ENCODE assay signal across 17 cellular contexts in genomic region chr9:97373311-97373710, GRCh38. TPM values are rescaled to one million over a fixed set of nuclear protein-coding genes. Genes with fewer than 3 reads are reported as not detected.
DNase-seq lines count a peak whose midpoint lies in the region; ATAC-seq and TF ChIP-seq lines count a peak whose summit lies in the region.
"Had no signal": no experiment of that assay in that cellular context is flagged by ENCODE, and none has a peak within 500 bp of the region (broad histone marks: within the 10 kb centered on the region; RNA-seq: fewer than 3 reads in every experiment).

No MANE protein-coding gene starts in this region.

- H3K27ac ChIP-seq in right atrium auricular region: no peak overlapping the region
- H3K27ac ChIP-seq: A549, SJSA1 had no signal

- peaks cover 9% of the 10 kb centered on the region for H3K36me3 ChIP-seq in right atrium auricular region
- H3K36me3 ChIP-seq: SJSA1 had no signal

- intact Hi-C loops in left colon (cut with DNase I, micrococcal nuclease): no loop called here

- H3K4me1 ChIP-seq in right atrium auricular region: no peaks in the 10 kb centered on the region
- H3K4me1 ChIP-seq: A549, SJSA1 had no signal

- peak; percentile 30 for DNase-seq in activated effector memory CD4-positive, alpha-beta T cell treated with anti-CD3 and anti-CD28 coated beads, Interleukin-2, amount 50 U/mL, for 16 hours
- no peak for DNase-seq in activated effector memory CD4-positive, alpha-beta T cell treated with Interleukin-2 at 50 U/mL for 16 hours
- peak; percentile 62 for DNase-seq in NCI-H526 treated with DMSO at 0.1 percent for 48 hours (lab: John Stamatoyannopoulos, UW)
- peak in 1 of 2 donors; percentile 43 for DNase-seq in left colon
- DNase-seq in right atrium auricular region (ENCODE audit: low spot score): no peak
- DNase-seq in HCEC 1CT: no peak
- DNase-seq in OCI-M1 (lab: John Stamatoyannopoulos, UW): no peak
- DNase-seq: DND-41, Karpas-422, MV-4-11, NCI-H1930, NCI-H226, NCI-H774 had no signal

- no peak overlapping the region for H3K4me3 ChIP-seq in right atrium auricular region
- H3K4me3 ChIP-seq: A549, GM12878, SJSA1 had no signal

- H3K27me3 ChIP-seq in right atrium auricular region: no peaks in the 10 kb centered on the region
- H3K27me3 ChIP-seq: SJSA1 had no signal

- peak; percentile 95 for ATAC-seq in left colon
- ATAC-seq: A549, Right ventricle myocardium inferior had no signal

- no peak for TF ChIP-seq CTCF in right atrium auricular region (IDR thresholded peaks at IDR 0.05)

- peaks cover 0 to 11% of the 10 kb centered on the region in 2 donors for H3K9me3 ChIP-seq in right atrium auricular region
- H3K9me3 ChIP-seq: A549, SJSA1 had no signal

RNA-seq across cellular contexts. Expression of gene TDRD7, which starts 38.6 kb away (rescaled TPM):
- total RNA-seq in left colon (10 to 100 TPM; 30.7 to 37.7 TPM), right atrium auricular region (1 to 10 TPM; 6.5 to 7.2 TPM)

Comparison
In these comparisons a context has a peak if more than half of its experiments do, and no peak if none do; other contexts are left out.
1. DNase-seq: peak in activated effector memory CD4-positive, alpha-beta T cell treated with anti-CD3 and anti-CD28 coated beads, Interleukin-2, amount 50 U/mL, for 16 hours (single experiment) and NCI-H526 treated with DMSO at 0.1 percent for 48 hours (single experiment); none in activated effector memory CD4-positive, alpha-beta T cell treated with Interleukin-2 at 50 U/mL for 16 hours (single experiment), right atrium auricular region (single experiment), HCEC 1CT (single experiment) and OCI-M1 (single experiment).